ENCODE assay signal across 8 cellular contexts in genomic region chr4:88592600-88593448, GRCh38. TPM values are rescaled to one million over a fixed set of nuclear protein-coding genes. Genes with fewer than 3 reads are reported as not detected.
DNase-seq lines count a peak whose midpoint lies in the region; ATAC-seq and TF ChIP-seq lines count a peak whose summit lies in the region.

No MANE protein-coding gene starts in this region.

- peak overlapping the region; percentile 83 for H3K4me3 ChIP-seq in fibroblast of the aortic adventitia (ENCODE audit: low read depth, low read length)

- DNase-seq in COLO829 (ENCODE audit: low spot score) (peak; percentile 69), RKO (ENCODE audit: low spot score) (peak; percentile 74), fibroblast of the aortic adventitia (ENCODE audit: low read depth) (peak; percentile 45), nephron progenitor cell (peak; percentile 69)
- peak; percentile 83 for DNase-seq in activated T-helper 9 cell treated with anti-CD3 and anti-CD28 coated beads, Interleukin-2, amount 50 U/mL, for 16 hours (ENCODE audit: low read depth)
- DNase-seq in stimulated activated naive CD8-positive, alpha-beta T cell treated with anti-CD3 and anti-CD28 coated beads, Interleukin-15, amount 100 ng/mL, for 72 hours = peak; percentile 76 to 79

- no peak overlapping the region for H3K27ac Mint-ChIP-seq in nephron progenitor cell
- H3K27ac Mint-ChIP-seq in stimulated activated naive CD8-positive, alpha-beta T cell treated with anti-CD3 and anti-CD28 coated beads, Interleukin-15, amount 100 ng/mL, for 72 hours = peak overlapping the region; percentile 53 to 98

- H3K27me3 Mint-ChIP-seq in nephron progenitor cell (ENCODE audit: low read depth, poor library complexity) = peaks cover 54% of the 10 kb centered on the region
- no peaks in the 10 kb centered on the region for H3K27me3 Mint-ChIP-seq in stimulated activated naive CD8-positive, alpha-beta T cell treated with anti-CD3 and anti-CD28 coated beads, Interleukin-15, amount 100 ng/mL, for 72 hours

- peak overlapping the region; percentile 89 for H3K4me3 Mint-ChIP-seq in nephron progenitor cell
- H3K4me3 Mint-ChIP-seq in stimulated activated naive CD8-positive, alpha-beta T cell treated with anti-CD3 and anti-CD28 coated beads, Interleukin-15, amount 100 ng/mL, for 72 hours = peak overlapping the region; percentile 93 to 98

- ATAC-seq in GM19438 (IDR thresholded peaks at IDR 0.05; ENCODE audit: low read depth, unreplicated experiment) (peak; percentile 73), HG03558 (IDR thresholded peaks at IDR 0.05; ENCODE audit: extremely low read depth, unreplicated experiment) (peak; percentile 64)
- peak; percentile 83 for ATAC-seq in stimulated activated naive CD8-positive, alpha-beta T cell treated with anti-CD3 and anti-CD28 coated beads, Interleukin-15, amount 100 ng/mL, for 72 hours

- H3K36me3 Mint-ChIP-seq in nephron progenitor cell (ENCODE audit: low read depth) = no peaks in the 10 kb centered on the region

- no peaks in the 10 kb centered on the region for H3K9me3 Mint-ChIP-seq in nephron progenitor cell
- no peaks in the 10 kb centered on the region for H3K9me3 Mint-ChIP-seq in stimulated activated naive CD8-positive, alpha-beta T cell treated with anti-CD3 and anti-CD28 coated beads, Interleukin-15, amount 100 ng/mL, for 72 hours

- peaks cover 24% of the 10 kb centered on the region for H3K4me1 Mint-ChIP-seq in nephron progenitor cell
- H3K4me1 Mint-ChIP-seq in stimulated activated naive CD8-positive, alpha-beta T cell treated with anti-CD3 and anti-CD28 coated beads, Interleukin-15, amount 100 ng/mL, for 72 hours = peaks cover 62% of the 10 kb centered on the region

- TF ChIP-seq CTCF in fibroblast of the aortic adventitia (IDR thresholded peaks at IDR 0.05; ENCODE audit: insufficient read depth, low read length) (no peak), nephron progenitor cell (IDR thresholded peaks at IDR 0.05) (no peak)

RNA-seq across cellular contexts. Expression of gene HERC3, which starts 0.5 kb away (rescaled TPM):
- total RNA-seq in fibroblast of the aortic adventitia (ENCODE audit: low replicate concordance) = 18.3 and 47.2 TPM in 2 replicates

Comparison
In these comparisons a context has a peak if more than half of its experiments do, and no peak if none do; other contexts are left out.
1. Peak in every context shown above with its lines: DNase-seq, ATAC-seq and H3K4me3 ChIP-seq.